8 cellular contexts compared by ENCODE assay signal in the genomic region with DNA sequence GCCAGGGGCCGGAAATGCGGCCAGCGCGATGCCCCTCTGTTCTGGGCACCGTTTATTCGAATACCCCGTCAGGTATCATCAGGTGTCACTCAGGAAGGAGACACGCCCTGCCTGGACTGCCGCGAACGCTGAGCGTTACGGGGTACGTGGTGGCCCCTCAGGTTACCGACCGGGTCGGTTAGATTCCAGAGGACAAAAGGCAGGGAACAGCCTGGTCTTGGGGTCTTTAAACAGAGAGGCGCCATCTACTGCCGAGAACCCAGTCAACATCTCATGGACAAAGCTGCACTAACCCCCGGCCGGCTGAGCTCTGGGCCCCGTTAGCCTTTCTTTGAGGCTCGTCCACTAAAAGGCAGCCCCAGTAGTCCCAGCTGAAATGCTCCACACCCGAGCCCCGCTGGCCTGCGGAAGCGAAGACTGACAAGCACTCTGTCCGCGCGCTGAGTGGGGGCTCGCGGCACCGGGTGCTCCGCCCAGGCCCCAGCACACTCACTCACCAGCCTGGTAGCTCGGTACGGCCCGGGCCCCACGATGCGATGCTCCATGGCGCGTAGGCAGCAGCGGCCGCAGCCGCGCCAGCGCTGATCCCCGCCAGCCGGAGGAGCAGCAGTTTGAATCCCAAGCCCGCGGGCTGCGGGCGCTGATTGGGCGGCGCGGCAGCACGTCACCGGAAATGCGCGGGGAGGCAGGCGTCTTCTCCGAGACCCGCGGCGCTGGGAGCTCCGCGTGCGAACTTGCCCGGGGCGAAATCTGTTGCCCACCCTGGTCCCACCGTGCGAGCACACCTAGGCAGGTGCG. TPM values are rescaled to one million over a fixed set of nuclear protein-coding genes. Genes with fewer than 3 reads are reported as not detected.
DNase-seq lines count a peak whose midpoint lies in the region; ATAC-seq and TF ChIP-seq lines count a peak whose summit lies in the region.

A gene with protein sequence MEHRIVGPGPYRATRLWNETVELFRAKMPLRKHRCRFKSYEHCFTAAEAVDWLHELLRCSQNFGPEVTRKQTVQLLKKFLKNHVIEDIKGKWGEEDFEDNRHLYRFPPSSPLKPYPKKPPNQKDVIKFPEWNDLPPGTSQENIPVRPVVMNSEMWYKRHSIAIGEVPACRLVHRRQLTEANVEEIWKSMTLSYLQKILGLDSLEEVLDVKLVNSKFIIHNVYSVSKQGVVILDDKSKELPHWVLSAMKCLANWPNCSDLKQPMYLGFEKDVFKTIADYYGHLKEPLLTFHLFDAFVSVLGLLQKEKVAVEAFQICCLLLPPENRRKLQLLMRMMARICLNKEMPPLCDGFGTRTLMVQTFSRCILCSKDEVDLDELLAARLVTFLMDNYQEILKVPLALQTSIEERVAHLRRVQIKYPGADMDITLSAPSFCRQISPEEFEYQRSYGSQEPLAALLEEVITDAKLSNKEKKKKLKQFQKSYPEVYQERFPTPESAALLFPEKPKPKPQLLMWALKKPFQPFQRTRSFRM (minus strand): TSS at position 618 of the 798 bp plus-strand sequence. CDS start 73 bp downstream, at position 545.

- intact Hi-C loops in activated T-helper 1 cell treated with anti-CD3 and anti-CD28 coated beads, Interleukin-12 subunit alpha, Interleukin-12 subunit beta, Interleukin-2, Interleukin-4 antibody, amounts not matched to agents 30 ng/mL and 10 ng/mL and 1 ng/mL, durations not matched to agents 14 hours and 24 hours and 36 hours (cut with micrococcal nuclease), result loop anchor here (1.0 to 5.0 kb wide), 8 partner anchors 22 to 1713 kb away; a partner anchor contains a TSS
- intact Hi-C loops in natural killer cell (cut with micrococcal nuclease), result no loop called here

- H3K4me1 ChIP-seq in GM23338 (ENCODE audit: insufficient read depth), result peaks cover 14% of the 10 kb centered on the region
- no peaks in the 10 kb centered on the region for H3K4me1 ChIP-seq in fibroblast of lung (ENCODE audit: control insufficient read depth, extremely low read depth, insufficient read depth, low read length)

- H3K27ac ChIP-seq in GM23338 (ENCODE audit: low read depth) (peak within 1 kb of the TSS; percentile 99), fibroblast of lung (ENCODE audit: insufficient read depth, low read length) (peak within 1 kb of the TSS; percentile 83)

- H3K4me3 Mint-ChIP-seq in GM23338 (peak within 1 kb of the TSS; percentile 93), natural killer cell (peak within 1 kb of the TSS; percentile 94)
- H3K4me3 Mint-ChIP-seq in activated T-helper 1 cell treated with anti-CD3 and anti-CD28 coated beads, Interleukin-12 subunit alpha, Interleukin-12 subunit beta, Interleukin-2, Interleukin-4 antibody, amounts not matched to agents 30 ng/mL and 10 ng/mL and 1 ng/mL, durations not matched to agents 14 hours and 24 hours and 36 hours, result peak within 1 kb of the TSS; percentile 96

- H3K9me3 ChIP-seq in fibroblast of lung (ENCODE audit: control insufficient read depth, insufficient read depth, low read depth, low read length), result no peaks in the 10 kb centered on the region

- H3K79me2 ChIP-seq in GM23338 (replicated peaks; ENCODE audit: insufficient read depth), result peaks cover 46% of the 10 kb centered on the region
- peaks cover 21% of the 10 kb centered on the region for H3K79me2 ChIP-seq in fibroblast of lung (ENCODE audit: control insufficient read depth, insufficient read depth, low read length)

- H3K27me3 Mint-ChIP-seq in GM23338 (ENCODE audit: insufficient read depth, low read depth, poor library complexity) (peaks cover 3% of the 10 kb centered on the region), natural killer cell (ENCODE audit: low read depth in 2 of 2) (peaks cover 6 to 7% of the 10 kb centered on the region in 2 donors)
- peaks cover 18% of the 10 kb centered on the region for H3K27me3 Mint-ChIP-seq in activated T-helper 1 cell treated with anti-CD3 and anti-CD28 coated beads, Interleukin-12 subunit alpha, Interleukin-12 subunit beta, Interleukin-2, Interleukin-4 antibody, amounts not matched to agents 30 ng/mL and 10 ng/mL and 1 ng/mL, durations not matched to agents 14 hours and 24 hours and 36 hours (ENCODE audit: insufficient read depth)

- H3K4me3 ChIP-seq in GM23338, result peak within 1 kb of the TSS; percentile 83
- H3K4me3 ChIP-seq in fibroblast of lung (replicated peaks in 1 of 4; ENCODE audit: control extremely low read depth in 1 of 4, insufficient read depth in 1 of 4, low read depth in 3 of 4, low read length in 4 of 4), result peak within 1 kb of the TSS; percentile 80 to 98 (median 91)

- H3K27me3 ChIP-seq in GM23338 (ENCODE audit: insufficient read depth) (no peaks in the 10 kb centered on the region), fibroblast of lung (ENCODE audit: control insufficient read depth, insufficient read depth, low read length) (no peaks in the 10 kb centered on the region)

- peak; percentile 97 for DNase-seq in ELF-1 (ENCODE audit: low read depth, low spot score)
- peak; percentile 95 for DNase-seq in GM23338 (ENCODE audit: low spot score)
- DNase-seq in Kasumi-1 (lab: John Stamatoyannopoulos, UW), result peak; percentile 81 to 92
- peak; percentile 86 for DNase-seq in RPMI7951 (ENCODE audit: low read depth)
- peak; percentile 87 for DNase-seq in activated T-helper 1 cell treated with anti-CD3 and anti-CD28 coated beads, Interleukin-12 subunit alpha, Interleukin-12 subunit beta, Interleukin-2, Interleukin-4 antibody, amounts not matched to agents 30 ng/mL and 10 ng/mL and 1 ng/mL, durations not matched to agents 14 hours and 24 hours and 36 hours (ENCODE audit: low spot score)
- DNase-seq in fibroblast of lung (ENCODE audit: low read depth in 2 of 2), result peak; percentile 88 to 91
- DNase-seq in natural killer cell, result peak; percentile 78
- DNase-seq in stimulated activated naive CD4-positive, alpha-beta T cell (lab: John Stamatoyannopoulos, UW), result peak; percentile 55 to 81 (median 72)

- H3K9ac ChIP-seq in fibroblast of lung (ENCODE audit: insufficient read depth, low read length), result peak within 1 kb of the TSS; percentile 75

- peak; percentile 91 for ATAC-seq in GM23338
- peak; percentile 89 to 90 (median 89) for ATAC-seq in natural killer cell

- no peaks in the 10 kb centered on the region for H3F3A ChIP-seq in GM23338 (replicated peaks; ENCODE audit: low read depth)

- H3K9me3 Mint-ChIP-seq in GM23338, result no peaks in the 10 kb centered on the region
- no peaks in the 10 kb centered on the region for H3K9me3 Mint-ChIP-seq in activated T-helper 1 cell treated with anti-CD3 and anti-CD28 coated beads, Interleukin-12 subunit alpha, Interleukin-12 subunit beta, Interleukin-2, Interleukin-4 antibody, amounts not matched to agents 30 ng/mL and 10 ng/mL and 1 ng/mL, durations not matched to agents 14 hours and 24 hours and 36 hours
- no peaks in the 10 kb centered on the region for H3K9me3 Mint-ChIP-seq in natural killer cell

- TF ChIP-seq CTCF in GM23338 (conservative IDR thresholded peaks at IDR 0.05; ENCODE audit: low read depth in 2 of 2) (peak; percentile 35 to 53), fibroblast of lung (conservative IDR thresholded peaks at IDR 0.05 in 1 of 2, IDR thresholded peaks at IDR 0.05 in 1 of 2; ENCODE audit: low read depth in 1 of 2, low read length in 2 of 2) (peak; percentile 42 to 45), natural killer cell (IDR thresholded peaks at IDR 0.05) (peak; percentile 18)

- H4K20me1 ChIP-seq in GM23338 (replicated peaks; ENCODE audit: insufficient read depth), result no peaks in the 10 kb centered on the region
- H4K20me1 ChIP-seq in fibroblast of lung (ENCODE audit: control insufficient read depth, extremely low read depth, insufficient read depth, low read length), result no peaks in the 10 kb centered on the region

- H3K27ac Mint-ChIP-seq in GM23338, result peak within 1 kb of the TSS; percentile 99
- peak within 1 kb of the TSS; percentile 93 for H3K27ac Mint-ChIP-seq in activated T-helper 1 cell treated with anti-CD3 and anti-CD28 coated beads, Interleukin-12 subunit alpha, Interleukin-12 subunit beta, Interleukin-2, Interleukin-4 antibody, amounts not matched to agents 30 ng/mL and 10 ng/mL and 1 ng/mL, durations not matched to agents 14 hours and 24 hours and 36 hours
- H3K27ac Mint-ChIP-seq in natural killer cell, result peak within 1 kb of the TSS; percentile 73 to 87

- peaks cover 26% of the 10 kb centered on the region for H3K4me1 Mint-ChIP-seq in GM23338
- H3K4me1 Mint-ChIP-seq in activated T-helper 1 cell treated with anti-CD3 and anti-CD28 coated beads, Interleukin-12 subunit alpha, Interleukin-12 subunit beta, Interleukin-2, Interleukin-4 antibody, amounts not matched to agents 30 ng/mL and 10 ng/mL and 1 ng/mL, durations not matched to agents 14 hours and 24 hours and 36 hours (ENCODE audit: low read depth), result peaks cover 37% of the 10 kb centered on the region
- H3K4me1 Mint-ChIP-seq in natural killer cell, result peaks cover 19 to 21% of the 10 kb centered on the region in 2 donors

- H3K9me2 ChIP-seq in GM23338 (ENCODE audit: insufficient read depth), result no peaks in the 10 kb centered on the region

- H3K4me2 ChIP-seq in GM23338 (peak within 1 kb of the TSS; percentile 88), fibroblast of lung (ENCODE audit: extremely low read depth, insufficient read depth, low read length) (peak within 1 kb of the TSS; percentile 97)

- H3K36me3 ChIP-seq in GM23338 (ENCODE audit: insufficient read depth) (no peaks in the 10 kb centered on the region), fibroblast of lung (ENCODE audit: control insufficient read depth, insufficient read depth, low read length) (no peaks in the 10 kb centered on the region)

- H2AFZ ChIP-seq in GM23338, result peak within 1 kb of the TSS; percentile 84
- peak within 1 kb of the TSS; percentile 100 for H2AFZ ChIP-seq in fibroblast of lung (ENCODE audit: low read length)

- H3K36me3 Mint-ChIP-seq in GM23338 (ENCODE audit: low read depth), result peaks cover 15% of the 10 kb centered on the region
- peaks cover 12% of the 10 kb centered on the region for H3K36me3 Mint-ChIP-seq in activated T-helper 1 cell treated with anti-CD3 and anti-CD28 coated beads, Interleukin-12 subunit alpha, Interleukin-12 subunit beta, Interleukin-2, Interleukin-4 antibody, amounts not matched to agents 30 ng/mL and 10 ng/mL and 1 ng/mL, durations not matched to agents 14 hours and 24 hours and 36 hours (ENCODE audit: low read depth)
- no peaks in the 10 kb centered on the region for H3K36me3 Mint-ChIP-seq in natural killer cell

TF ChIP-seq in GM23338, 12 proteins besides CTCF, POLR2A, EP300 and RAD21 (continues in another document):
- no peak for TF ChIP-seq NANOG (IDR thresholded peaks at IDR 0.05; ENCODE audit: borderline replicate concordance)

RNA-seq across cellular contexts. Expression of the gene that starts here (rescaled TPM):
- total RNA-seq in GM23338 (2014; rRNA removed; shearing (Covaris generic)), result 67.9 and 75.0 TPM in 2 replicates
- polyA plus RNA-seq in GM23338 (2016; fragmentation: Nextera tagmentation; extraction: Ambion mirVana) (35.8 and 38.3 TPM in 2 replicates), fibroblast of lung (3.2 and 8.8 TPM in 2 replicates)
- total RNA-seq in RPMI7951 (2014; rRNA removed; shearing (Covaris generic)), result 24.0 and 28.5 TPM in 2 replicates
- total RNA-seq in activated T-helper 1 cell treated with anti-CD3 and anti-CD28 coated beads, Interleukin-12 subunit alpha, Interleukin-12 subunit beta, Interleukin-2, Interleukin-4 antibody, amounts not matched to agents 30 ng/mL and 10 ng/mL and 1 ng/mL, durations not matched to agents 14 hours and 24 hours and 36 hours, result 19.6 and 21.2 TPM in 2 replicates
- total RNA-seq in fibroblast of lung (2.1 and 2.5 TPM in 2 replicates), natural killer cell (1 to 10 TPM; 1.2 to 1.3 (median 1.2) TPM)
- polyA plus RNA-seq in fibroblast of lung (2012), result 1.4 and 5.4 TPM in 2 replicates
- 4.4 TPM in 1 of 2 replicates, not detected in the other for polyA minus RNA-seq in fibroblast of lung (ENCODE audit: low replicate concordance)

Comparison
In these comparisons a context has a peak if more than half of its experiments do, and no peak if none do; other contexts are left out.
1. Peak in every context shown above with its lines: DNase-seq, ATAC-seq, H3K4me3 ChIP-seq and H3K27ac ChIP-seq.